In the genomic region with DNA sequence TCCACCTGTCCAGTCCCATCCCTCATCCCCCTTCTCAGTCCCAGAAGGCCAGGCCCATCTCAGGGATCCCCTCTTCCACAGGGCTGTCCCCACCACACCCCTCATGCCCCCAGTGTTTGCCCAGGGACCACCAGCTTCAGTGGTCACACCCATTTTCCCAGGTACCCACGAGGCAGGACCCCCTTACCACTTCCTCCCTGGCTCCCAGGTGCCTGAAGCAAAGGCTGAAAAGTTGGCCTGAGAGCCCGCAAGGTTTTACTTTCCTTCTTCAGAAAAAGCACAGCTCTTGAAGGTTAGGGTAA, we compare ENCODE assay signal across 40 cellular contexts. TPM values are rescaled to one million over a fixed set of nuclear protein-coding genes. Genes with fewer than 3 reads are reported as not detected.
"Had no signal": no experiment of that assay in that cellular context is flagged by ENCODE, and none has a peak within 500 bp of the region (broad histone marks: within the 10 kb centered on the region; RNA-seq: fewer than 3 reads in every experiment).

No MANE protein-coding gene starts in this region.

- H3K27me3 Mint-ChIP-seq: activated CD4-positive, alpha-beta memory T cell treated with anti-CD3 and anti-CD28 coated beads, Interleukin-2, amount 10 ng/mL, durations not matched to agents 7 days and 5 days had no signal

- DNase-seq: activated CD4-positive, alpha-beta memory T cell treated with anti-CD3 and anti-CD28 coated beads, Interleukin-2, amount 10 ng/mL, durations not matched to agents 7 days and 5 days; activated CD4-positive, alpha-beta T cell treated with anti-CD3 and anti-CD28 coated beads for 1 hour; activated CD4-positive, alpha-beta T cell treated with anti-CD3 and anti-CD28 coated beads for 36 hours; activated CD4-positive, alpha-beta T cell treated with anti-CD3 and anti-CD28 coated beads for 48 hours; activated CD4-positive, alpha-beta T cell treated with anti-CD3 and anti-CD28 coated beads, Interleukin-2, amount 10 ng/mL, durations not matched to agents 7 days and 5 days; activated CD4-positive, alpha-beta T cell treated with anti-CD3 and anti-CD28 coated beads, Interleukin-2, amount 50 U/mL, for 48 hours; activated CD4-positive, CD25-positive, alpha-beta regulatory T cell; activated CD8-positive, alpha-beta memory T cell treated with anti-CD3 and anti-CD28 coated beads, Interleukin-2, amount 50 U/mL, for 4 hours; activated gamma-delta T cell treated with Interleukin-2 at 50 U/mL for 16 hours; activated naive CD4-positive, alpha-beta T cell; activated naive CD4-positive, alpha-beta T cell treated with anti-CD3 and anti-CD28 coated beads for 36 hours; activated naive CD4-positive, alpha-beta T cell treated with anti-CD3 and anti-CD28 coated beads, Interleukin-2, amount 50 U/mL, for 16 hours; activated naive CD8-positive, alpha-beta T cell treated with anti-CD3 and anti-CD28 coated beads for 36 hours; activated T-cell treated with anti-CD3 and anti-CD28 coated beads for 4 hours; activated T-cell treated with anti-CD3 and anti-CD28 coated beads, Interleukin-2, amount 50 U/mL, for 1 hour; activated T-cell treated with anti-CD3 and anti-CD28 coated beads, Interleukin-2, amount 50 U/mL, for 4 hours; activated T-cell treated with anti-CD3 and anti-CD28 coated beads, Interleukin-2, amount 50 U/mL, for 72 hours; amniotic stem cell; aorta; body of pancreas; brain microvascular endothelial cell; caudate nucleus; cerebellar nuclear complex; SW 1271; T-helper 1 cell; T-helper 2 cell; T-helper 9 cell had no signal

- H3K36me3 Mint-ChIP-seq: activated naive CD8-positive, alpha-beta T cell treated with anti-CD3 and anti-CD28 coated beads for 36 hours had no signal

- H3K36me3 ChIP-seq: adrenal gland, brain microvascular endothelial cell, breast epithelium had no signal

- H3K4me3 Mint-ChIP-seq: activated CD4-positive, alpha-beta memory T cell treated with anti-CD3 and anti-CD28 coated beads, Interleukin-2, amount 10 ng/mL, durations not matched to agents 7 days and 5 days; activated CD4-positive, alpha-beta T cell treated with anti-CD3 and anti-CD28 coated beads for 36 hours; activated CD4-positive, alpha-beta T cell treated with anti-CD3 and anti-CD28 coated beads, Interleukin-2, amount 10 ng/mL, durations not matched to agents 7 days and 5 days; activated naive CD4-positive, alpha-beta T cell treated with anti-CD3 and anti-CD28 coated beads for 36 hours; activated naive CD8-positive, alpha-beta T cell treated with anti-CD3 and anti-CD28 coated beads for 36 hours; activated T-cell treated with anti-CD3 and anti-CD28 coated beads, Interleukin-2, amount 50 U/mL, for 4 hours; activated T-cell treated with anti-CD3 and anti-CD28 coated beads, Interleukin-2, amount 50 U/mL, for 72 hours; activated T-helper 1 cell treated with anti-CD3 and anti-CD28 coated beads, Interleukin-12 subunit alpha, Interleukin-12 subunit beta, Interleukin-2, Interleukin-4 antibody, amounts not matched to agents 30 ng/mL and 10 ng/mL and 1 ng/mL, durations not matched to agents 14 hours and 24 hours and 36 hours; activated T-helper 17 cell treated with anti-CD3 and anti-CD28 coated beads, Interleukin-2, amount 50 U/mL, for 72 hours; central memory CD8-positive, alpha-beta T cell; T-helper 1 cell treated with Interleukin-12 subunit alpha and Interleukin-12 subunit beta and Interleukin-4 antibody, amounts not matched to agents 30 μg/mL and 1 μg/mL, for 36 hours; T-helper 2 cell treated with Interferon-gamma antibody and Interleukin-4, amounts not matched to agents 5 μg/mL and 100 μg/mL, for 36 hours had no signal

- H3K27ac ChIP-seq: adrenal gland, body of pancreas, brain microvascular endothelial cell, breast epithelium, VCaP had no signal

- H3K27me3 ChIP-seq: body of pancreas had no signal

- H3K9me3 ChIP-seq: adrenal gland, body of pancreas, breast epithelium had no signal

- H3K4me1 Mint-ChIP-seq: activated CD4-positive, alpha-beta memory T cell treated with anti-CD3 and anti-CD28 coated beads, Interleukin-2, amount 10 ng/mL, durations not matched to agents 7 days and 5 days; activated CD4-positive, alpha-beta T cell treated with anti-CD3 and anti-CD28 coated beads for 36 hours; activated CD4-positive, alpha-beta T cell treated with anti-CD3 and anti-CD28 coated beads, Interleukin-2, amount 10 ng/mL, durations not matched to agents 7 days and 5 days; activated naive CD8-positive, alpha-beta T cell treated with anti-CD3 and anti-CD28 coated beads for 36 hours; activated T-helper 17 cell treated with anti-CD3 and anti-CD28 coated beads, Interleukin-2, amount 50 U/mL, for 72 hours; central memory CD8-positive, alpha-beta T cell had no signal

- H3K9me3 Mint-ChIP-seq: activated T-cell treated with anti-CD3 and anti-CD28 coated beads, Interleukin-2, amount 50 U/mL, for 4 hours; activated T-helper 17 cell treated with anti-CD3 and anti-CD28 coated beads, Interleukin-2, amount 50 U/mL, for 72 hours had no signal

- H3K4me3 ChIP-seq: adrenal gland, body of pancreas, breast epithelium had no signal

- ATAC-seq: activated CD4-positive, alpha-beta T cell treated with anti-CD3 and anti-CD28 coated beads for 36 hours; activated CD4-positive, CD25-positive, alpha-beta regulatory T cell treated with anti-CD3 and anti-CD28 coated beads, Interleukin-2, amount 50 U/mL, for 24 hours; activated naive CD4-positive, alpha-beta T cell treated with anti-CD3 and anti-CD28 coated beads, Interleukin-2, amount 50 U/mL, for 72 hours; activated T-cell treated with anti-CD3 and anti-CD28 coated beads, Interleukin-2, amount 50 U/mL, for 4 hours; activated T-cell treated with anti-CD3 and anti-CD28 coated beads, Interleukin-2, amount 50 U/mL, for 72 hours; activated T-helper 17 cell treated with anti-CD3 and anti-CD28 coated beads, Interleukin-2, amount 50 U/mL, for 72 hours; body of pancreas had no signal

- H3K4me1 ChIP-seq: adrenal gland, body of pancreas, breast epithelium had no signal

- H3K27ac Mint-ChIP-seq: activated CD4-positive, alpha-beta memory T cell treated with anti-CD3 and anti-CD28 coated beads, Interleukin-2, amount 10 ng/mL, durations not matched to agents 7 days and 5 days; activated CD4-positive, alpha-beta T cell treated with anti-CD3 and anti-CD28 coated beads for 36 hours; activated CD4-positive, alpha-beta T cell treated with anti-CD3 and anti-CD28 coated beads, Interleukin-2, amount 10 ng/mL, durations not matched to agents 7 days and 5 days; activated naive CD4-positive, alpha-beta T cell treated with anti-CD3 and anti-CD28 coated beads for 36 hours; activated naive CD4-positive, alpha-beta T cell treated with anti-CD3 and anti-CD28 coated beads, Interleukin-2, amount 50 U/mL, for 72 hours; activated naive CD8-positive, alpha-beta T cell treated with anti-CD3 and anti-CD28 coated beads for 36 hours; activated T-cell treated with anti-CD3 and anti-CD28 coated beads, Interleukin-2, amount 50 U/mL, for 72 hours; activated T-helper 1 cell treated with anti-CD3 and anti-CD28 coated beads, Interleukin-12 subunit alpha, Interleukin-12 subunit beta, Interleukin-2, Interleukin-4 antibody, amounts not matched to agents 30 ng/mL and 10 ng/mL and 1 ng/mL, durations not matched to agents 14 hours and 24 hours and 36 hours; activated T-helper 17 cell treated with anti-CD3 and anti-CD28 coated beads, Interleukin-2, amount 50 U/mL, for 72 hours; T-helper 1 cell treated with Interleukin-12 subunit alpha and Interleukin-12 subunit beta and Interleukin-4 antibody, amounts not matched to agents 30 μg/mL and 1 μg/mL, for 36 hours; T-helper 2 cell treated with Interferon-gamma antibody and Interleukin-4, amounts not matched to agents 5 μg/mL and 100 μg/mL, for 36 hours had no signal

- FAIRE-seq: astrocyte, TTC549 had no signal

RNA-seq across cellular contexts. Expression of gene TMEM271, which starts 7.8 kb away (rescaled TPM):
- total RNA-seq: activated CD4-positive, alpha-beta memory T cell treated with anti-CD3 and anti-CD28 coated beads, Interleukin-2, amount 10 ng/mL, durations not matched to agents 7 days and 5 days; activated CD4-positive, alpha-beta T cell treated with anti-CD3 and anti-CD28 coated beads for 36 hours; activated CD4-positive, alpha-beta T cell treated with anti-CD3 and anti-CD28 coated beads, Interleukin-2, amount 10 ng/mL, durations not matched to agents 7 days and 5 days; activated CD8-positive, alpha-beta memory T cell treated with anti-CD3 and anti-CD28 coated beads for 36 hours; activated naive CD4-positive, alpha-beta T cell treated with anti-CD3 and anti-CD28 coated beads for 36 hours; activated naive CD4-positive, alpha-beta T cell treated with anti-CD3 and anti-CD28 coated beads, Interleukin-2, amount 50 U/mL, for 72 hours; activated naive CD8-positive, alpha-beta T cell treated with anti-CD3 and anti-CD28 coated beads for 36 hours; activated T-cell treated with anti-CD3 and anti-CD28 coated beads, Interleukin-2, amount 50 U/mL, for 4 hours; activated T-cell treated with anti-CD3 and anti-CD28 coated beads, Interleukin-2, amount 50 U/mL, for 72 hours; activated T-helper 1 cell treated with anti-CD3 and anti-CD28 coated beads, Interleukin-12 subunit alpha, Interleukin-12 subunit beta, Interleukin-2, Interleukin-4 antibody, amounts not matched to agents 30 ng/mL and 10 ng/mL and 1 ng/mL, durations not matched to agents 14 hours and 24 hours and 36 hours; activated T-helper 17 cell treated with anti-CD3 and anti-CD28 coated beads, Interleukin-2, amount 50 U/mL, for 72 hours; aorta; body of pancreas; breast epithelium had no signal
- polyA plus RNA-seq: aorta had no signal
